In genomic region chr2:232675381-232675780, GRCh38 we compare ENCODE assay signal across 28 cellular contexts.
"Had no signal": no experiment of that assay in that cellular context is flagged by ENCODE, and none has a peak within 500 bp of the region (broad histone marks: within the 10 kb centered on the region; RNA-seq: fewer than 3 reads in every experiment).

No MANE protein-coding gene starts in this region.

- H3K36me3 Mint-ChIP-seq: immature natural killer cell; natural killer cell; stimulated activated effector memory CD8-positive, alpha-beta T cell treated with anti-CD3 and anti-CD28 coated beads, Interleukin-12 subunit alpha, Interleukin-12 subunit beta, amount 100 ng/mL, for 72 hours had no signal

- H3K4me1 Mint-ChIP-seq: nephron progenitor cell, neural progenitor cell had no signal

- H3K27ac ChIP-seq: heart left ventricle, left ventricle myocardium inferior, neural progenitor cell, neutrophil, parathyroid adenoma, prostate gland, skin epidermis, suprapubic skin, thoracic aorta, tibial artery, uterus had no signal

- H3K4me3 ChIP-seq: heart left ventricle, left ventricle myocardium inferior, lung, mucosa of descending colon, neural progenitor cell, prostate gland, skin epidermis, suprapubic skin, thoracic aorta, tibial artery, uterus had no signal

- H3K9me3 Mint-ChIP-seq: immature natural killer cell; natural killer cell; nephron progenitor cell; neural progenitor cell; stimulated activated effector memory CD8-positive, alpha-beta T cell treated with anti-CD3 and anti-CD28 coated beads, Interleukin-12 subunit alpha, Interleukin-12 subunit beta, amount 100 ng/mL, for 72 hours; stimulated activated naive CD8-positive, alpha-beta T cell treated with anti-CD3 and anti-CD28 coated beads, Interleukin-15, Interleukin-2, amounts not matched to agents 100 ng/mL and 50 ng/mL, for 24 hours had no signal

- ATAC-seq: heart left ventricle; natural killer cell; right cardiac atrium; sciatic nerve; stimulated activated effector memory CD8-positive, alpha-beta T cell treated with anti-CD3 and anti-CD28 coated beads, Interleukin-12 subunit alpha, Interleukin-12 subunit beta, amount 100 ng/mL, for 72 hours had no signal

- H3K4me3 Mint-ChIP-seq: immature natural killer cell; natural killer cell; nephron progenitor cell; neural progenitor cell; stimulated activated effector memory CD8-positive, alpha-beta T cell treated with anti-CD3 and anti-CD28 coated beads, Interleukin-12 subunit alpha, Interleukin-12 subunit beta, amount 100 ng/mL, for 72 hours; stimulated activated naive CD8-positive, alpha-beta T cell treated with anti-CD3 and anti-CD28 coated beads, Interleukin-15, Interleukin-2, amounts not matched to agents 100 ng/mL and 50 ng/mL, for 24 hours had no signal

- H3K36me3 ChIP-seq: neural progenitor cell, neutrophil, prostate gland, uterus had no signal

- H3K27me3 ChIP-seq: heart left ventricle, neural progenitor cell, suprapubic skin, tibial artery, uterus had no signal

- H3K9me3 ChIP-seq: heart left ventricle, left ventricle myocardium inferior, mucosa of descending colon, neutrophil, prostate gland, suprapubic skin, thoracic aorta, tibial artery, uterus had no signal

- DNase-seq: heart left ventricle; hypothalamus; immature natural killer cell; kidney; left ventricle myocardium inferior; midbrain; mucosa of descending colon; natural killer cell; nephron progenitor cell; occipital lobe; retina; right cardiac atrium; stimulated activated CD4-positive, alpha-beta T cell treated with anti-CD3 and anti-CD28 coated beads, Interleukin-4, amount 100 ng/mL, for 24 hours; stimulated activated naive CD4-positive, alpha-beta T cell; tibial artery; trophoblast cell; uterus had no signal

- H3K27ac Mint-ChIP-seq: natural killer cell; nephron progenitor cell; neural progenitor cell; stimulated activated naive CD8-positive, alpha-beta T cell treated with anti-CD3 and anti-CD28 coated beads, Interleukin-15, Interleukin-2, amounts not matched to agents 100 ng/mL and 50 ng/mL, for 24 hours had no signal

- H3K4me1 ChIP-seq: neural progenitor cell, parathyroid adenoma, prostate gland, suprapubic skin, uterus had no signal
